35 cellular contexts compared by ENCODE assay signal in genomic region chr20:47754946-47755652, GRCh38.
"Had no signal": no experiment of that assay in that cellular context is flagged by ENCODE, and none has a peak within 500 bp of the region (broad histone marks: within the 10 kb centered on the region; RNA-seq: fewer than 3 reads in every experiment).

No MANE protein-coding gene starts in this region.

- H3K36me3 Mint-ChIP-seq: activated CD8-positive, alpha-beta memory T cell treated with anti-CD3 and anti-CD28 coated beads, Interleukin-2, amount 10 ng/mL, durations not matched to agents 7 days and 5 days; activated naive CD4-positive, alpha-beta T cell treated with anti-CD3 and anti-CD28 coated beads, Interleukin-2, amount 50 U/mL, for 72 hours; activated naive CD8-positive, alpha-beta T cell treated with anti-CD3 and anti-CD28 coated beads for 36 hours had no signal

- H3K4me3 Mint-ChIP-seq: activated CD4-positive, alpha-beta memory T cell treated with anti-CD3 and anti-CD28 coated beads, Interleukin-2, amount 10 ng/mL, durations not matched to agents 7 days and 5 days; activated CD4-positive, alpha-beta T cell treated with anti-CD3 and anti-CD28 coated beads for 36 hours; activated CD4-positive, alpha-beta T cell treated with anti-CD3 and anti-CD28 coated beads, Interleukin-2, amount 10 ng/mL, durations not matched to agents 7 days and 5 days; activated CD8-positive, alpha-beta memory T cell treated with anti-CD3 and anti-CD28 coated beads, Interleukin-2, amount 10 ng/mL, durations not matched to agents 7 days and 5 days; activated CD8-positive, alpha-beta T cell treated with anti-CD3 and anti-CD28 coated beads, Interleukin-2, amount 10 ng/mL, durations not matched to agents 7 days and 5 days; activated naive CD4-positive, alpha-beta T cell treated with anti-CD3 and anti-CD28 coated beads for 36 hours; activated naive CD8-positive, alpha-beta T cell treated with anti-CD3 and anti-CD28 coated beads for 36 hours; activated T-cell treated with anti-CD3 and anti-CD28 coated beads, Interleukin-2, amount 50 U/mL, for 24 hours; central memory CD8-positive, alpha-beta T cell; T-helper 1 cell treated with Interleukin-12 subunit alpha and Interleukin-12 subunit beta and Interleukin-4 antibody, amounts not matched to agents 30 μg/mL and 1 μg/mL, for 36 hours; T-helper 2 cell treated with Interferon-gamma antibody and Interleukin-4, amounts not matched to agents 5 μg/mL and 100 μg/mL, for 36 hours had no signal

- DNase-seq: activated CD4-positive, alpha-beta memory T cell treated with anti-CD3 and anti-CD28 coated beads, Interleukin-2, amount 10 ng/mL, durations not matched to agents 7 days and 5 days; activated CD4-positive, alpha-beta T cell treated with anti-CD3 and anti-CD28 coated beads for 1 hour; activated CD4-positive, alpha-beta T cell treated with anti-CD3 and anti-CD28 coated beads for 36 hours; activated CD4-positive, alpha-beta T cell treated with anti-CD3 and anti-CD28 coated beads for 48 hours; activated CD4-positive, alpha-beta T cell treated with anti-CD3 and anti-CD28 coated beads, Interleukin-2, amount 10 ng/mL, durations not matched to agents 7 days and 5 days; activated CD4-positive, alpha-beta T cell treated with anti-CD3 and anti-CD28 coated beads, Interleukin-2, amount 50 U/mL, for 48 hours; activated CD4-positive, CD25-positive, alpha-beta regulatory T cell; activated CD8-positive, alpha-beta memory T cell treated with anti-CD3 and anti-CD28 coated beads for 24 hours; activated CD8-positive, alpha-beta memory T cell treated with anti-CD3 and anti-CD28 coated beads, Interleukin-2, amount 10 ng/mL, durations not matched to agents 7 days and 5 days; activated CD8-positive, alpha-beta memory T cell treated with anti-CD3 and anti-CD28 coated beads, Interleukin-2, amount 50 U/mL, for 48 hours; activated CD8-positive, alpha-beta T cell treated with anti-CD3 and anti-CD28 coated beads, Interleukin-2, amount 10 ng/mL, durations not matched to agents 7 days and 5 days; activated effector memory CD4-positive, alpha-beta T cell treated with anti-CD3 and anti-CD28 coated beads, Interleukin-2, amount 50 U/mL, for 16 hours; activated gamma-delta T cell treated with Interleukin-2 at 50 U/mL for 16 hours; activated naive CD4-positive, alpha-beta T cell; activated naive CD4-positive, alpha-beta T cell treated with anti-CD3 and anti-CD28 coated beads for 36 hours; activated naive CD4-positive, alpha-beta T cell treated with anti-CD3 and anti-CD28 coated beads, Interleukin-2, amount 50 U/mL, for 16 hours; activated naive CD8-positive, alpha-beta T cell treated with anti-CD3 and anti-CD28 coated beads for 36 hours; activated T-cell treated with anti-CD3 and anti-CD28 coated beads, Interleukin-2, amount 50 U/mL, for 24 hours; activated T-cell treated with anti-CD3 and anti-CD28 coated beads, Interleukin-2, amount 50 U/mL, for 48 hours; adrenal gland; amniotic stem cell; aorta; body of pancreas; brain microvascular endothelial cell; caudate nucleus; cerebellar nuclear complex; T-helper 2 cell; T-helper 9 cell had no signal

- H3K36me3 ChIP-seq: adrenal gland, brain microvascular endothelial cell, cardiac muscle cell had no signal

- H3K27ac Mint-ChIP-seq: activated CD4-positive, alpha-beta memory T cell treated with anti-CD3 and anti-CD28 coated beads, Interleukin-2, amount 10 ng/mL, durations not matched to agents 7 days and 5 days; activated CD4-positive, alpha-beta T cell treated with anti-CD3 and anti-CD28 coated beads for 36 hours; activated CD4-positive, alpha-beta T cell treated with anti-CD3 and anti-CD28 coated beads, Interleukin-2, amount 10 ng/mL, durations not matched to agents 7 days and 5 days; activated CD8-positive, alpha-beta memory T cell treated with anti-CD3 and anti-CD28 coated beads, Interleukin-2, amount 10 ng/mL, durations not matched to agents 7 days and 5 days; activated CD8-positive, alpha-beta T cell treated with anti-CD3 and anti-CD28 coated beads, Interleukin-2, amount 10 ng/mL, durations not matched to agents 7 days and 5 days; activated naive CD4-positive, alpha-beta T cell treated with anti-CD3 and anti-CD28 coated beads for 36 hours; activated naive CD8-positive, alpha-beta T cell treated with anti-CD3 and anti-CD28 coated beads for 36 hours; activated T-cell treated with anti-CD3 and anti-CD28 coated beads, Interleukin-2, amount 50 U/mL, for 24 hours; T-helper 1 cell treated with Interleukin-12 subunit alpha and Interleukin-12 subunit beta and Interleukin-4 antibody, amounts not matched to agents 30 μg/mL and 1 μg/mL, for 36 hours; T-helper 2 cell treated with Interferon-gamma antibody and Interleukin-4, amounts not matched to agents 5 μg/mL and 100 μg/mL, for 36 hours had no signal

- H3K27me3 Mint-ChIP-seq: activated naive CD8-positive, alpha-beta T cell treated with anti-CD3 and anti-CD28 coated beads for 36 hours had no signal

- H3K27ac ChIP-seq: adrenal gland, body of pancreas, brain microvascular endothelial cell, cardiac muscle cell, VCaP had no signal

- H3K4me1 Mint-ChIP-seq: activated CD4-positive, alpha-beta memory T cell treated with anti-CD3 and anti-CD28 coated beads, Interleukin-2, amount 10 ng/mL, durations not matched to agents 7 days and 5 days; activated CD4-positive, alpha-beta T cell treated with anti-CD3 and anti-CD28 coated beads for 36 hours; activated CD4-positive, alpha-beta T cell treated with anti-CD3 and anti-CD28 coated beads, Interleukin-2, amount 10 ng/mL, durations not matched to agents 7 days and 5 days; activated CD8-positive, alpha-beta memory T cell treated with anti-CD3 and anti-CD28 coated beads, Interleukin-2, amount 10 ng/mL, durations not matched to agents 7 days and 5 days; activated naive CD8-positive, alpha-beta T cell treated with anti-CD3 and anti-CD28 coated beads for 36 hours; central memory CD8-positive, alpha-beta T cell had no signal

- H3K27me3 ChIP-seq: adrenal gland, body of pancreas, cardiac muscle cell had no signal

- H3K4me1 ChIP-seq: body of pancreas had no signal

- H3K9me3 Mint-ChIP-seq: activated CD4-positive, alpha-beta memory T cell treated with anti-CD3 and anti-CD28 coated beads, Interleukin-2, amount 10 ng/mL, durations not matched to agents 7 days and 5 days; activated CD4-positive, alpha-beta T cell treated with anti-CD3 and anti-CD28 coated beads, Interleukin-2, amount 10 ng/mL, durations not matched to agents 7 days and 5 days; activated naive CD4-positive, alpha-beta T cell treated with anti-CD3 and anti-CD28 coated beads for 36 hours; activated naive CD4-positive, alpha-beta T cell treated with anti-CD3 and anti-CD28 coated beads, Interleukin-2, amount 50 U/mL, for 72 hours; activated naive CD8-positive, alpha-beta T cell treated with anti-CD3 and anti-CD28 coated beads for 36 hours; activated T-cell treated with anti-CD3 and anti-CD28 coated beads, Interleukin-2, amount 50 U/mL, for 24 hours; central memory CD8-positive, alpha-beta T cell; T-helper 1 cell treated with Interleukin-12 subunit alpha and Interleukin-12 subunit beta and Interleukin-4 antibody, amounts not matched to agents 30 μg/mL and 1 μg/mL, for 36 hours; T-helper 2 cell treated with Interferon-gamma antibody and Interleukin-4, amounts not matched to agents 5 μg/mL and 100 μg/mL, for 36 hours had no signal

- H3K4me3 ChIP-seq: adrenal gland, body of pancreas, cardiac muscle cell had no signal

- H3K9me3 ChIP-seq: adrenal gland, body of pancreas had no signal

- ATAC-seq: activated CD4-positive, alpha-beta T cell treated with anti-CD3 and anti-CD28 coated beads for 36 hours; activated CD4-positive, CD25-positive, alpha-beta regulatory T cell treated with anti-CD3 and anti-CD28 coated beads, Interleukin-2, amount 50 U/mL, for 24 hours; activated CD8-positive, alpha-beta memory T cell treated with anti-CD3 and anti-CD28 coated beads, Interleukin-2, amount 10 ng/mL, durations not matched to agents 7 days and 5 days; activated CD8-positive, alpha-beta T cell treated with anti-CD3 and anti-CD28 coated beads, Interleukin-2, amount 10 ng/mL, durations not matched to agents 7 days and 5 days; activated naive CD4-positive, alpha-beta T cell treated with anti-CD3 and anti-CD28 coated beads, Interleukin-2, amount 50 U/mL, for 72 hours; body of pancreas had no signal
